Comparison of ENCODE assay signal across 8 cellular contexts in the genomic region with DNA sequence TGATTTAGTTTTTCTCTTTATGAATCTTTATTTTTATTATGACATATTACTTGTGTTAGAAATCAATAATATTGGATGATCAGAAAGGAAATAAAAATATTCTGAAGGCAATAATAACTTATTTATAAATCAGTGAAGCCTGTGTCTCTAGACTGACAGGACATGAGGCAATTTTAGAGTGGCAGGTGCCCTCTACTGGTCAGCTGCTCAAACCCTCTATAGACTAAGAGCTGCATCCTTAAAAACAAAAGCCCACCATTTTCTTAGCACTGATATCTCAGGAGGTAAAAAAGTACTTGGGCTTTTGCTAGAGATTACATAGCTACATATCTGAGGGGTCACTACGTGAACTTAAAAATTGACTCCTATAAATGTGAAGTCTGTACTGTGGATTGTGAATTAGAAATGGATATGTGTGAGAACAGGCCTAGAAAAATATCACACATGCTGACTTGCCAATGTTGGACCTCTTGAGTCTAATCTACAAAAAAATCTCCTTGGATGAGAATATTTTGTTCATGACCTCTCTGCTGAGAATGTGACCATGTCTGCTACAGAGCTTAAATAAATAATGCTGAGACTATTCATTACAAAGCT.
DNase-seq lines count a peak whose midpoint lies in the region; ATAC-seq and TF ChIP-seq lines count a peak whose summit lies in the region.

No MANE protein-coding gene starts in this region.

- H3K4me3 Mint-ChIP-seq in H9: no peak overlapping the region
- H3K4me3 Mint-ChIP-seq in neural crest cell: no peak overlapping the region

- H3T11ph ChIP-seq in H9 (ENCODE audit: low read length): no peak overlapping the region

- no CpG with 5 or more reads among the region's 1 CpG for WGBS in H9 (ENCODE audit: extremely low coverage, insufficient read length, low lambda C conversion rate)

- H2BK15ac ChIP-seq in H9 (ENCODE audit: low read depth, low read length): no peak overlapping the region

- H3K56ac ChIP-seq in H9 (ENCODE audit: insufficient read length, low read depth, low read length): no peak overlapping the region

- no peak overlapping the region for H2BK20ac ChIP-seq in H9 (ENCODE audit: low read depth, low read length, poor library complexity, severe bottlenecking)

- H3K27ac Mint-ChIP-seq in H9 (no peak overlapping the region), neural crest cell (ENCODE audit: unreplicated experiment) (no peak overlapping the region)

- H2BK5ac ChIP-seq in H9 (ENCODE audit: insufficient read length, low read length): no peak overlapping the region

- H4K5ac ChIP-seq in H9 (ENCODE audit: insufficient read length, low read depth, low read length): no peak overlapping the region

- H3K23ac ChIP-seq in H9 (ENCODE audit: insufficient read length, low read depth, low read length): no peak overlapping the region

- H3K27me3 Mint-ChIP-seq in H9 (ENCODE audit: low read depth) (no peaks in the 10 kb centered on the region), neural crest cell (ENCODE audit: low read depth) (no peaks in the 10 kb centered on the region)

- H3K4me1 ChIP-seq in H9 (ENCODE audit: insufficient read depth, low read length) (no peaks in the 10 kb centered on the region), Peyer's patch (no peaks in the 10 kb centered on the region)

- H3K9me3 Mint-ChIP-seq in H9: no peaks in the 10 kb centered on the region
- no peaks in the 10 kb centered on the region for H3K9me3 Mint-ChIP-seq in neural crest cell

- no peaks in the 10 kb centered on the region for H3K79me2 ChIP-seq in H9 (ENCODE audit: insufficient read depth, low read length)

- no peaks in the 10 kb centered on the region for H3K27me3 ChIP-seq in H9 (ENCODE audit: insufficient read depth, low read length)
- no peaks in the 10 kb centered on the region for H3K27me3 ChIP-seq in Peyer's patch

- no peak overlapping the region for H3K9ac ChIP-seq in H9 (ENCODE audit: extremely low read depth, insufficient read length, low read length)

- no peak overlapping the region for H3K4me3 ChIP-seq in Peyer's patch

- H3K23me2 ChIP-seq in H9 (ENCODE audit: insufficient read length, low read depth, low read length, poor library complexity, severe bottlenecking): no peaks in the 10 kb centered on the region

- TF ChIP-seq CTCF in H9 (conservative IDR thresholded peaks at IDR 0.05): peak; percentile 84
- peak in 4 of 6 experiments; percentile 38 to 60 (median 57) for TF ChIP-seq CTCF in Peyer's patch (IDR thresholded peaks at IDR 0.05)
- TF ChIP-seq CTCF in neural crest cell (conservative IDR thresholded peaks at IDR 0.05): peak; percentile 79

- H4K91ac ChIP-seq in H9 (ENCODE audit: insufficient read length, low read depth, low read length): no peak overlapping the region

- no peaks in the 10 kb centered on the region for H3K36me3 ChIP-seq in Peyer's patch

- TF ChIP-seq POLR2A in Peyer's patch (IDR thresholded peaks at IDR 0.05) (no peak), erythroblast (IDR thresholded peaks at IDR 0.05; ENCODE audit: low read length) (no peak)

- DNase-seq in AG08395 (ENCODE audit: low spot score): peak; percentile 48
- DNase-seq in H9: peak; percentile 38
- DNase-seq in Peyer's patch: peak in 1 of 3 donors; percentile 59
- DNase-seq in erythroblast (lab: John Stamatoyannopoulos, UW): peak; percentile 0 to 5
- peak; percentile 25 for DNase-seq in neural crest cell (ENCODE audit: low read depth, low spot score)
- DNase-seq in NCI-H69 (lab: John Stamatoyannopoulos, UW): no peak
- no peak for DNase-seq in GM19240 (ENCODE audit: insufficient read length, low spot score)

- H3K4ac ChIP-seq in H9 (ENCODE audit: low read depth, low read length): no peak overlapping the region

- no peak overlapping the region for H3K18ac ChIP-seq in H9 (ENCODE audit: insufficient read length, low read depth, low read length)

- no peaks in the 10 kb centered on the region for H4K20me1 ChIP-seq in H9 (ENCODE audit: control insufficient read depth, insufficient read depth, insufficient read length)

- H2AK5ac ChIP-seq in H9 (ENCODE audit: insufficient read length, low read length): no peak overlapping the region

- no peak overlapping the region for H2BK12ac ChIP-seq in H9 (ENCODE audit: insufficient read length, low read depth, low read length)

- H3K14ac ChIP-seq in H9 (ENCODE audit: insufficient read depth, low read length): no peak overlapping the region

- ATAC-seq in HG02884 (IDR thresholded peaks at IDR 0.05; ENCODE audit: unreplicated experiment): no peak

- H3K9me3 ChIP-seq in H9 (ENCODE audit: control insufficient read depth, low read depth, low read length) (no peaks in the 10 kb centered on the region), Peyer's patch (no peaks in the 10 kb centered on the region)

- no peak overlapping the region for H3K27ac ChIP-seq in H9 (ENCODE audit: insufficient read length, low read depth, low read length)
- H3K27ac ChIP-seq in Peyer's patch: no peak overlapping the region

- no peaks in the 10 kb centered on the region for H3K79me1 ChIP-seq in H9 (ENCODE audit: insufficient read depth, low read depth, low read length, poor library complexity, severe bottlenecking)

- H4K8ac ChIP-seq in H9 (replicated peaks; ENCODE audit: insufficient read length, low read depth, low read length): no peak overlapping the region

- no peak overlapping the region for H2AFZ ChIP-seq in H9 (ENCODE audit: low read length)

- H3K4me1 Mint-ChIP-seq in H9: no peaks in the 10 kb centered on the region
- no peaks in the 10 kb centered on the region for H3K4me1 Mint-ChIP-seq in neural crest cell

- H2BK120ac ChIP-seq in H9 (ENCODE audit: low read depth, low read length, poor library complexity, severe bottlenecking): no peak overlapping the region

- H3K4me2 ChIP-seq in H9 (ENCODE audit: insufficient read depth, insufficient read length, low read length): no peak overlapping the region

- H3K36me3 Mint-ChIP-seq in H9 (ENCODE audit: insufficient read depth in 1 of 3, low read depth in 3 of 3): peaks cover 0 to 2% (median 0%) of the 10 kb centered on the region in 3 experiments; a peak in 2 of 7 replicates
- no peaks in the 10 kb centered on the region for H3K36me3 Mint-ChIP-seq in neural crest cell (ENCODE audit: low read depth)

Comparison
In these comparisons a context has a peak if more than half of its experiments do, and no peak if none do; other contexts are left out.
1. DNase-seq: peak in AG08395 (single experiment), H9 (single experiment), erythroblast (2 of 2) and neural crest cell (single experiment); none in NCI-H69 (single experiment) and GM19240 (single experiment).
2. Peak in every context shown above with its lines, with median percentiles within 50 percentile points of each other: CTCF ChIP-seq.